In the genomic region with DNA sequence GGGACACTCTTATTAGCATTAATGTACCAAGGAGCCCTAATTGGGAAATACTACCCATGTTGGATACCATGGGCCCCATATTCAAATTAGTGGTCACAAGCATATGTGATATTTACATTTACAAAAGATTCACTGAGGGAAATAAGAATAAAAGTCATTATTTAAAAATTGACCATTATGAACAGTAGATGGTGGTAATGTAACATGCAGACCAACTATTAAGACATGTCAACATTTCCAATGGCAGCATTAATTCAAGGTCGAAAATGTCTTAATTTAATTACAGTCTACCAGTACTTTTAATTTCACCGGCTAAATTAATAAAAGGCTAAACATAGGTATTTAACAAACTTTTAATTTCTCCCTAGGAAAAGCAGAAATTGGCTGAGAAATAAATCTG, we compare ENCODE assay signal across 11 cellular contexts. TPM values are rescaled to one million over a fixed set of nuclear protein-coding genes. Genes with fewer than 3 reads are reported as not detected.
DNase-seq lines count a peak whose midpoint lies in the region; ATAC-seq, FAIRE-seq and TF ChIP-seq lines count a peak whose summit lies in the region.
"Had no signal": no experiment of that assay in that cellular context is flagged by ENCODE, and none has a peak within 500 bp of the region (broad histone marks: within the 10 kb centered on the region; RNA-seq: fewer than 3 reads in every experiment).

No MANE protein-coding gene starts in this region.

- no peak for FAIRE-seq in endothelial cell of umbilical vein (lab: Jason Lieb, UNC)

- no peaks in the 10 kb centered on the region for H3K9me2 ChIP-seq in OCI-LY7 (ENCODE audit: insufficient read depth, low read length)

- no peak overlapping the region for H3K4me3 Mint-ChIP-seq in naive thymus-derived CD4-positive, alpha-beta T cell
- H3K4me3 Mint-ChIP-seq: activated CD8-positive, alpha-beta T cell treated with anti-CD3 and anti-CD28 coated beads for 36 hours; stimulated activated effector memory CD8-positive, alpha-beta T cell treated with anti-CD3 and anti-CD28 coated beads, Interleukin-12 subunit alpha, Interleukin-12 subunit beta, amount 100 ng/mL, for 72 hours had no signal

- H3K9ac ChIP-seq in endothelial cell of umbilical vein (replicated peaks; ENCODE audit: extremely low read depth, insufficient read depth, low read length), result no peak overlapping the region
- H3K9ac ChIP-seq: BLaER1 had no signal

- H3K9me3 ChIP-seq in OCI-LY7 (ENCODE audit: low read length) (no peaks in the 10 kb centered on the region), endothelial cell of umbilical vein (replicated peaks; ENCODE audit: control insufficient read depth, insufficient read depth, low read length) (no peaks in the 10 kb centered on the region), tibial nerve (no peaks in the 10 kb centered on the region)
- H3K9me3 ChIP-seq in naive thymus-derived CD4-positive, alpha-beta T cell (ENCODE audit: control insufficient read depth in 2 of 3, low read length in 3 of 3), result no peaks in the 10 kb centered on the region
- H3K9me3 ChIP-seq: BLaER1 had no signal

- H2AFZ ChIP-seq in OCI-LY7 (ENCODE audit: low read length) (no peak overlapping the region), endothelial cell of umbilical vein (ENCODE audit: low read depth, low read length) (no peak overlapping the region)

- H3K4me3 ChIP-seq in OCI-LY7 (ENCODE audit: low read depth, low read length, poor library complexity, severe bottlenecking) (no peak overlapping the region), endothelial cell of umbilical vein (replicated peaks in 1 of 3; ENCODE audit: insufficient read depth in 1 of 3, low read depth in 1 of 3, low read length in 3 of 3) (no peak overlapping the region), tibial nerve (no peak overlapping the region)
- no peak overlapping the region for H3K4me3 ChIP-seq in naive thymus-derived CD4-positive, alpha-beta T cell (ENCODE audit: low read length)
- H3K4me3 ChIP-seq: BLaER1 had no signal

- H3K27ac Mint-ChIP-seq in naive thymus-derived CD4-positive, alpha-beta T cell, result no peak overlapping the region
- H3K27ac Mint-ChIP-seq: activated CD8-positive, alpha-beta T cell treated with anti-CD3 and anti-CD28 coated beads for 36 hours; stimulated activated effector memory CD8-positive, alpha-beta T cell treated with anti-CD3 and anti-CD28 coated beads, Interleukin-12 subunit alpha, Interleukin-12 subunit beta, amount 100 ng/mL, for 72 hours had no signal

- no peaks in the 10 kb centered on the region for H3K27me3 ChIP-seq in endothelial cell of umbilical vein (ENCODE audit: control insufficient read depth in 2 of 2, insufficient read depth in 2 of 2, low read length in 2 of 2)
- H3K27me3 ChIP-seq in tibial nerve, result no peaks in the 10 kb centered on the region
- no peaks in the 10 kb centered on the region for H3K27me3 ChIP-seq in naive thymus-derived CD4-positive, alpha-beta T cell (ENCODE audit: control insufficient read depth in 2 of 2, insufficient read depth in 2 of 2, low read length in 2 of 2)
- H3K27me3 ChIP-seq: BLaER1 had no signal

- no peak overlapping the region for H3K27ac ChIP-seq in OCI-LY7 (ENCODE audit: low read depth, low read length, poor library complexity, severe bottlenecking)
- no peak overlapping the region for H3K27ac ChIP-seq in endothelial cell of umbilical vein (ENCODE audit: insufficient read depth, low read depth, low read length)
- H3K27ac ChIP-seq in tibial nerve, result no peak overlapping the region
- H3K27ac ChIP-seq in naive thymus-derived CD4-positive, alpha-beta T cell (ENCODE audit: low read depth, low read length), result no peak overlapping the region
- H3K27ac ChIP-seq: BLaER1 had no signal

- no peaks in the 10 kb centered on the region for H3K4me1 ChIP-seq in OCI-LY7 (ENCODE audit: insufficient read depth, low read length, poor library complexity, severe bottlenecking)
- no peaks in the 10 kb centered on the region for H3K4me1 ChIP-seq in endothelial cell of umbilical vein (ENCODE audit: control insufficient read depth, extremely low read depth, insufficient read depth, low read length)
- H3K4me1 ChIP-seq in tibial nerve, result no peaks in the 10 kb centered on the region
- H3K4me1 ChIP-seq in naive thymus-derived CD4-positive, alpha-beta T cell (ENCODE audit: control insufficient read depth in 2 of 2, insufficient read depth in 2 of 2, low read length in 2 of 2), result no peaks in the 10 kb centered on the region
- H3K4me1 ChIP-seq: BLaER1 had no signal

- no peaks in the 10 kb centered on the region for H3K79me2 ChIP-seq in OCI-LY7 (ENCODE audit: insufficient read depth, low read depth, low read length)
- no peaks in the 10 kb centered on the region for H3K79me2 ChIP-seq in endothelial cell of umbilical vein (ENCODE audit: control insufficient read depth, insufficient read depth, low read length)

- TF ChIP-seq CTCF in OCI-LY7 (conservative IDR thresholded peaks at IDR 0.05; ENCODE audit: low read length), result peak; percentile 43
- TF ChIP-seq CTCF in endothelial cell of umbilical vein (IDR thresholded peaks at IDR 0.05; ENCODE audit: extremely low read depth in 1 of 2, insufficient read depth in 1 of 2, low read depth in 1 of 2, low read length in 2 of 2), result peak in 1 of 2 donors; percentile 6
- peak in 2 of 5 experiments; percentile 5 to 23 for TF ChIP-seq CTCF in tibial nerve (IDR thresholded peaks at IDR 0.05)

- H4K20me1 ChIP-seq in OCI-LY7 (ENCODE audit: insufficient read depth, low read length) (no peaks in the 10 kb centered on the region), endothelial cell of umbilical vein (replicated peaks; ENCODE audit: control insufficient read depth, extremely low read depth, insufficient read depth, low read length) (no peaks in the 10 kb centered on the region)
- H4K20me1 ChIP-seq: BLaER1 had no signal

- H3K36me3 ChIP-seq in OCI-LY7 (ENCODE audit: insufficient read depth, low read length), result no peaks in the 10 kb centered on the region
- no peaks in the 10 kb centered on the region for H3K36me3 ChIP-seq in endothelial cell of umbilical vein (ENCODE audit: control insufficient read depth in 2 of 2, extremely low read depth in 1 of 2, insufficient read depth in 2 of 2, low read length in 2 of 2)
- peaks cover 0 to 7% (median 0%) of the 10 kb centered on the region in 3 donors for H3K36me3 ChIP-seq in tibial nerve
- H3K36me3 ChIP-seq in naive thymus-derived CD4-positive, alpha-beta T cell (ENCODE audit: control insufficient read depth in 2 of 3, insufficient read depth in 3 of 3, low read length in 3 of 3), result no peaks in the 10 kb centered on the region
- H3K36me3 ChIP-seq: BLaER1 had no signal

- TF ChIP-seq POLR2A in endothelial cell of umbilical vein (IDR thresholded peaks at IDR 0.05; ENCODE audit: low read depth, low read length), result no peak
- no peak for TF ChIP-seq POLR2A in tibial nerve (IDR thresholded peaks at IDR 0.05)

- CTCF ChIA-PET in OCI-LY7 (lab: Charles Lee; ENCODE audit: unreplicated experiment), result no interaction called here
- CTCF ChIA-PET in endothelial cell of umbilical vein (lab: Charles Lee), result no interaction called here
- CTCF ChIA-PET in naive thymus-derived CD4-positive, alpha-beta T cell (lab: Charles Lee), result no interaction called here

- POLR2A ChIA-PET in OCI-LY7 (lab: Charles Lee) (no interaction called here), endothelial cell of umbilical vein (lab: Charles Lee) (no interaction called here)
- POLR2A ChIA-PET in naive thymus-derived CD4-positive, alpha-beta T cell (lab: Charles Lee), result no interaction called here

- H3K9me1 ChIP-seq in endothelial cell of umbilical vein (replicated peaks; ENCODE audit: control insufficient read depth, extremely low read depth, insufficient read depth, low read length), result no peaks in the 10 kb centered on the region

- ATAC-seq in naive thymus-derived CD4-positive, alpha-beta T cell, result no peak
- ATAC-seq: activated CD8-positive, alpha-beta T cell treated with anti-CD3 and anti-CD28 coated beads for 36 hours; stimulated activated effector memory CD8-positive, alpha-beta T cell treated with anti-CD3 and anti-CD28 coated beads, Interleukin-12 subunit alpha, Interleukin-12 subunit beta, amount 100 ng/mL, for 72 hours had no signal

- H3K4me1 Mint-ChIP-seq in naive thymus-derived CD4-positive, alpha-beta T cell, result peaks cover 0 to 9% (median 0%) of the 10 kb centered on the region in 7 donors
- H3K4me1 Mint-ChIP-seq: stimulated activated effector memory CD8-positive, alpha-beta T cell treated with anti-CD3 and anti-CD28 coated beads, Interleukin-12 subunit alpha, Interleukin-12 subunit beta, amount 100 ng/mL, for 72 hours had no signal

- H3K4me2 ChIP-seq in OCI-LY7 (ENCODE audit: low read length) (no peak overlapping the region), endothelial cell of umbilical vein (ENCODE audit: insufficient read depth, low read length) (no peak overlapping the region)
- H3K4me2 ChIP-seq: BLaER1 had no signal

- no peak for TF ChIP-seq EP300 in tibial nerve (IDR thresholded peaks at IDR 0.05)

- 64 to 70% methylated on average over 2 of the region's 2 CpGs for WGBS in tibial nerve, 2 donors

- H3K36me3 Mint-ChIP-seq in naive thymus-derived CD4-positive, alpha-beta T cell, result peaks cover 0 to 7% (median 4%) of the 10 kb centered on the region in 5 donors
- H3K36me3 Mint-ChIP-seq: stimulated activated effector memory CD8-positive, alpha-beta T cell treated with anti-CD3 and anti-CD28 coated beads, Interleukin-12 subunit alpha, Interleukin-12 subunit beta, amount 100 ng/mL, for 72 hours had no signal

- dilution Hi-C loops in endothelial cell of umbilical vein (cut with MboI; ENCODE audit: extremely low pct_ligation_motif_present, low sequenced_read_pairs), result no loop called here

- peaks cover 0 to 10% (median 0%) of the 10 kb centered on the region in 11 donors for H3K9me3 Mint-ChIP-seq in naive thymus-derived CD4-positive, alpha-beta T cell
- H3K9me3 Mint-ChIP-seq: activated CD8-positive, alpha-beta T cell treated with anti-CD3 and anti-CD28 coated beads for 36 hours; stimulated activated effector memory CD8-positive, alpha-beta T cell treated with anti-CD3 and anti-CD28 coated beads, Interleukin-12 subunit alpha, Interleukin-12 subunit beta, amount 100 ng/mL, for 72 hours had no signal

- DNase-seq in NCI-H82 (lab: John Stamatoyannopoulos, UW) (peak; percentile 14), NCI-H82 treated with DMSO at 0.1 percent for 48 hours (lab: John Stamatoyannopoulos, UW; ENCODE audit: unreplicated experiment) (no peak), OCI-LY7 (ENCODE audit: low spot score) (no peak), endothelial cell of umbilical vein (ENCODE audit: low read depth, low spot score) (peak; percentile 11), renal cortical epithelial cell (ENCODE audit: low read depth) (peak; percentile 22), tibial nerve (ENCODE audit: low spot score in 2 of 2) (no peak), cortex of kidney (lab: John Stamatoyannopoulos, UW) (no peak)
- no peak for DNase-seq in naive thymus-derived CD4-positive, alpha-beta T cell
- DNase-seq: activated CD8-positive, alpha-beta T cell treated with anti-CD3 and anti-CD28 coated beads for 36 hours had no signal

- intact Hi-C loops in OCI-LY7 (cut with micrococcal nuclease; ENCODE audit: unreplicated experiment), result no loop called here
- intact Hi-C loops in endothelial cell of umbilical vein (cut with micrococcal nuclease), result loop anchor here (1.0 kb wide), 2 partner anchors 741 to 976 kb away; no protein-coding TSS in a partner anchor
- intact Hi-C loops in naive thymus-derived CD4-positive, alpha-beta T cell (cut with micrococcal nuclease), result no loop called here

- no TSS peak for BruUV-seq in OCI-LY7 (replicated peaks; lab: Mats Ljungman, UMichigan)
- BruUV-seq in endothelial cell of umbilical vein (replicated peaks; lab: Mats Ljungman, UMichigan), result no TSS peak

- H3K27me3 Mint-ChIP-seq in naive thymus-derived CD4-positive, alpha-beta T cell, result peaks cover 0 to 4% (median 3%) of the 10 kb centered on the region in 5 donors
- H3K27me3 Mint-ChIP-seq: activated CD8-positive, alpha-beta T cell treated with anti-CD3 and anti-CD28 coated beads for 36 hours had no signal

RNA-seq across cellular contexts. Expression of a gene that starts 26.3 kb away (rescaled TPM):
- total RNA-seq in OCI-LY7 (2014; rRNA removed; shearing (Covaris generic)), result 0.15 and 0.47 TPM in 2 replicates
- 1.2 and 1.5 TPM in 2 replicates for total RNA-seq in OCI-LY7 (2022)
- 3.1 and 4.3 TPM in 2 replicates for total RNA-seq in endothelial cell of umbilical vein
- 0.92 and 1.7 TPM in 2 replicates for polyA plus RNA-seq in endothelial cell of umbilical vein
- polyA plus RNA-seq in endothelial cell of umbilical vein (2011; cell fraction: cytosol; rRNA removed), result 1.6 and 1.7 TPM in 2 replicates
- polyA plus RNA-seq in endothelial cell of umbilical vein (2011; cell fraction: nucleus; rRNA removed), result 3.3 and 3.8 TPM in 2 replicates
- 1.4 TPM in 2 replicates for polyA plus RNA-seq in endothelial cell of umbilical vein (2012)
- polyA minus RNA-seq in endothelial cell of umbilical vein, result 2.0 and 5.5 TPM in 2 replicates
- 1.6 TPM for polyA minus RNA-seq in endothelial cell of umbilical vein (2011; cell fraction: cytosol; rRNA and poly(A)+ RNA removed)
- 8.4 and 9.9 TPM in 2 replicates for polyA minus RNA-seq in endothelial cell of umbilical vein (2011; cell fraction: nucleus; rRNA and poly(A)+ RNA removed)
- 14.4 and 28.6 TPM in 2 replicates for total RNA-seq in renal cortical epithelial cell
- total RNA-seq in tibial nerve, result 10 to 100 TPM in 3 of 4 donors, 1 to 10 TPM in 1; 7.0 to 32.8 (median 15.3) TPM
- total RNA-seq in naive thymus-derived CD4-positive, alpha-beta T cell, result 1 to 10 TPM; 1.7 to 9.0 (median 5.3) TPM
- polyA plus RNA-seq in naive thymus-derived CD4-positive, alpha-beta T cell, result 1 to 10 TPM; 1.5 to 1.6 TPM

RNA-seq across cellular contexts. Expression of a gene that starts 26.4 kb away (rescaled TPM):
- total RNA-seq in OCI-LY7 (2014; rRNA removed; shearing (Covaris generic)), result 8.2 and 14.2 TPM in 2 replicates
- total RNA-seq in OCI-LY7 (2022), result 11.0 and 11.7 TPM in 2 replicates
- 5.8 and 6.7 TPM in 2 replicates for total RNA-seq in endothelial cell of umbilical vein
- 4.1 and 4.4 TPM in 2 replicates for polyA plus RNA-seq in endothelial cell of umbilical vein
- 3.9 and 4.2 TPM in 2 replicates for polyA plus RNA-seq in endothelial cell of umbilical vein (2011; cell fraction: cytosol; rRNA removed)
- 5.6 and 6.4 TPM in 2 replicates for polyA plus RNA-seq in endothelial cell of umbilical vein (2011; cell fraction: nucleus; rRNA removed)
- 3.6 and 5.3 TPM in 2 replicates for polyA plus RNA-seq in endothelial cell of umbilical vein (2012)
- 8.0 and 15.7 TPM in 2 replicates for polyA minus RNA-seq in endothelial cell of umbilical vein
- polyA minus RNA-seq in endothelial cell of umbilical vein (2011; cell fraction: cytosol; rRNA and poly(A)+ RNA removed), result 3.0 TPM
- polyA minus RNA-seq in endothelial cell of umbilical vein (2011; cell fraction: nucleus; rRNA and poly(A)+ RNA removed), result 14.7 and 15.0 TPM in 2 replicates
- total RNA-seq in renal cortical epithelial cell, result 2.4 and 8.7 TPM in 2 replicates
- total RNA-seq in tibial nerve, result 1 to 10 TPM; 5.2 to 8.1 (median 6.3) TPM
- 10 to 100 TPM; 18.7 to 38.5 (median 27.0) TPM for total RNA-seq in naive thymus-derived CD4-positive, alpha-beta T cell
- polyA plus RNA-seq in naive thymus-derived CD4-positive, alpha-beta T cell, result 10 to 100 TPM; 23.6 to 34.3 TPM

Comparison
In these comparisons a context has a peak if more than half of its experiments do, and no peak if none do; other contexts are left out.
1. DNase-seq: peak in NCI-H82 (single experiment), endothelial cell of umbilical vein (single experiment) and renal cortical epithelial cell (single experiment); none in NCI-H82 treated with DMSO at 0.1 percent for 48 hours (single experiment), OCI-LY7 (single experiment), tibial nerve (0 of 2), naive thymus-derived CD4-positive, alpha-beta T cell (0 of 9) and cortex of kidney (single experiment).